7 cellular contexts compared by ENCODE assay signal in genomic region chr15:60359738-60360137, GRCh38. TPM values are rescaled to one million over a fixed set of nuclear protein-coding genes. Genes with fewer than 3 reads are reported as not detected.
DNase-seq lines count a peak whose midpoint lies in the region; ATAC-seq and TF ChIP-seq lines count a peak whose summit lies in the region.
"Not testable (repeated sequence)": the region's sequence is repeated elsewhere in the genome, so short reads cannot be mapped to it uniquely, and the experiment has no call there.

No MANE protein-coding gene starts in this region.

- H3K27ac ChIP-seq in OCI-LY7 (ENCODE audit: low read depth, low read length, poor library complexity, severe bottlenecking); iPS DF 6.9 (ENCODE audit: low read length): not testable (repeated sequence)
- peak overlapping the region; percentile 87 for H3K27ac ChIP-seq in psoas muscle

- ATAC-seq in activated CD8-positive, alpha-beta T cell treated with anti-CD3 and anti-CD28 coated beads for 36 hours: peak; percentile 84
- ATAC-seq in psoas muscle: peak; percentile 59 to 69 (median 68)

- not testable (repeated sequence) for BruUV-seq in OCI-LY7 (replicated peaks; lab: Mats Ljungman, UMichigan)

- H3K36me3 Mint-ChIP-seq in activated CD8-positive, alpha-beta T cell treated with anti-CD3 and anti-CD28 coated beads for 36 hours (ENCODE audit: low read depth): not testable (repeated sequence)
- H3K36me3 Mint-ChIP-seq in chondrocyte (ENCODE audit: low read depth): peaks cover 80% of the 10 kb centered on the region

- POLR2A ChIA-PET in GM10248 (lab: Yijun Ruan, JAX); OCI-LY7 (lab: Charles Lee); activated CD8-positive, alpha-beta T cell treated with anti-CD3 and anti-CD28 coated beads for 36 hours (lab: Charles Lee): not testable (repeated sequence)

- not testable (repeated sequence) for H4K20me1 ChIP-seq in OCI-LY7 (ENCODE audit: insufficient read depth, low read length)

- H3K4me2 ChIP-seq in OCI-LY7 (ENCODE audit: low read length): not testable (repeated sequence)

- not testable (repeated sequence) for H3K9me3 ChIP-seq in OCI-LY7 (ENCODE audit: low read length); iPS DF 6.9 (ENCODE audit: control insufficient read depth, insufficient read depth, low read length); psoas muscle

- not testable (repeated sequence) for H3K4me3 Mint-ChIP-seq in activated CD8-positive, alpha-beta T cell treated with anti-CD3 and anti-CD28 coated beads for 36 hours
- peak overlapping the region; percentile 32 for H3K4me3 Mint-ChIP-seq in chondrocyte (ENCODE audit: unreplicated experiment)

- not testable (repeated sequence) for H2AFZ ChIP-seq in OCI-LY7 (ENCODE audit: low read length)

- H3K4me1 ChIP-seq in OCI-LY7 (ENCODE audit: insufficient read depth, low read length, poor library complexity, severe bottlenecking); iPS DF 6.9 (ENCODE audit: control insufficient read depth, insufficient read depth, low read length): not testable (repeated sequence)
- H3K4me1 ChIP-seq in psoas muscle: peaks cover 53% of the 10 kb centered on the region

- not testable (repeated sequence) for H3K27me3 ChIP-seq in iPS DF 6.9 (ENCODE audit: control insufficient read depth, insufficient read depth, low read length); psoas muscle (ENCODE audit: insufficient read depth in 3 of 3, low read length in 2 of 3)

- peaks cover 11% of the 10 kb centered on the region for H3K4me1 Mint-ChIP-seq in activated CD8-positive, alpha-beta T cell treated with anti-CD3 and anti-CD28 coated beads for 36 hours (ENCODE audit: low read depth)
- H3K4me1 Mint-ChIP-seq in chondrocyte (ENCODE audit: low read depth): peaks cover 96% of the 10 kb centered on the region

- H3K9me2 ChIP-seq in OCI-LY7 (ENCODE audit: insufficient read depth, low read length): not testable (repeated sequence)

- not testable (repeated sequence) for H3K79me2 ChIP-seq in OCI-LY7 (ENCODE audit: insufficient read depth, low read depth, low read length)

- WGBS in iPS DF 6.9 (ENCODE audit: insufficient coverage, insufficient read length): no CpG with 5 or more reads among the region's 10 CpGs
- WGBS in psoas muscle, 3 donors: 62 to 66% (median 64%) methylated on average over 10 of the region's 10 CpGs

- H3K27me3 Mint-ChIP-seq in activated CD8-positive, alpha-beta T cell treated with anti-CD3 and anti-CD28 coated beads for 36 hours; chondrocyte (ENCODE audit: low read depth): not testable (repeated sequence)

- H3K36me3 ChIP-seq in OCI-LY7 (ENCODE audit: insufficient read depth, low read length); iPS DF 6.9 (ENCODE audit: control insufficient read depth, insufficient read depth, low read length): not testable (repeated sequence)
- peaks cover 30 to 100% of the 10 kb centered on the region in 2 donors for H3K36me3 ChIP-seq in psoas muscle (ENCODE audit: insufficient read depth in 1 of 2, low read depth in 1 of 2)

- intact Hi-C loops in OCI-LY7 (cut with micrococcal nuclease; ENCODE audit: unreplicated experiment) (loop anchor here (1.0 to 5.0 kb wide), 3 partner anchors 148 to 558 kb away; no protein-coding TSS in a partner anchor), psoas muscle (cut with DNase I) (loop anchor here (2.0 to 5.0 kb wide), 3 partner anchors 38 to 83 kb away; partner anchors contain the start of gene ANXA2 (in 1 of the 2))
- intact Hi-C loops in activated CD8-positive, alpha-beta T cell treated with anti-CD3 and anti-CD28 coated beads for 36 hours (cut with micrococcal nuclease): loop anchor here (5.0 kb wide), 1 partner anchor 163 kb away; no protein-coding TSS in a partner anchor

- CTCF ChIA-PET in GM10248 (lab: Yijun Ruan, JAX): interaction anchor here (0.6 to 7.7 kb wide), 44 partner anchors 10 to 1483 kb away, joined by 3 to 109 read pairs (median 3); partner anchors contain the start of genes ANXA2 and ICE2
- CTCF ChIA-PET in OCI-LY7 (lab: Charles Lee; ENCODE audit: unreplicated experiment): interaction anchor here (0.5 to 0.7 kb wide), 2 partner anchors 158 to 161 kb away, joined by 3 read pairs; no protein-coding TSS in a partner anchor
- CTCF ChIA-PET in activated CD8-positive, alpha-beta T cell treated with anti-CD3 and anti-CD28 coated beads for 36 hours (lab: Charles Lee): interaction anchor here (0.7 to 7.4 kb wide), 43 partner anchors 9 to 1472 kb away, joined by 3 to 66 read pairs (median 4); no protein-coding TSS in a partner anchor

- TF ChIP-seq CTCF in GM10248 (IDR thresholded peaks at IDR 0.05; ENCODE audit: control extremely low read depth, extremely low read depth, low read depth, missing control alignments) (peak; percentile 63), OCI-LY7 (conservative IDR thresholded peaks at IDR 0.05; ENCODE audit: low read length) (peak; percentile 80), chondrocyte (IDR thresholded peaks at IDR 0.05) (peak; percentile 88), psoas muscle (IDR thresholded peaks at IDR 0.05) (peak; percentile 69)
- peak; percentile 82 for TF ChIP-seq CTCF in activated CD8-positive, alpha-beta T cell treated with anti-CD3 and anti-CD28 coated beads for 36 hours (IDR thresholded peaks at IDR 0.05)

- not testable (repeated sequence) for H3K9me3 Mint-ChIP-seq in activated CD8-positive, alpha-beta T cell treated with anti-CD3 and anti-CD28 coated beads for 36 hours; chondrocyte (ENCODE audit: low read depth)

- DNase-seq in GM10248 (ENCODE audit: extremely low spot score) (peak; percentile 57), NAMALWA (ENCODE audit: low spot score) (peak; percentile 76), OCI-LY7 (ENCODE audit: low spot score) (peak; percentile 64), iPS DF 6.9 (ENCODE audit: low read depth, low spot score) (peak; percentile 20)
- DNase-seq in activated CD8-positive, alpha-beta T cell treated with anti-CD3 and anti-CD28 coated beads for 36 hours: peak; percentile 58
- DNase-seq in chondrocyte (ENCODE audit: low spot score); psoas muscle: not testable (repeated sequence)

- not testable (repeated sequence) for H3K4me3 ChIP-seq in OCI-LY7 (ENCODE audit: low read depth, low read length, poor library complexity, severe bottlenecking); iPS DF 6.9 (ENCODE audit: low read length)
- peak overlapping the region; percentile 42 for H3K4me3 ChIP-seq in psoas muscle

- H3K27ac Mint-ChIP-seq in activated CD8-positive, alpha-beta T cell treated with anti-CD3 and anti-CD28 coated beads for 36 hours: not testable (repeated sequence)
- H3K27ac Mint-ChIP-seq in chondrocyte (ENCODE audit: unreplicated experiment): peak overlapping the region; percentile 94

RNA-seq across cellular contexts. Expression of gene ANXA2, which starts 38.0 kb away (rescaled TPM):
- 26.5 and 40.1 TPM in 2 replicates for total RNA-seq in OCI-LY7 (2014; rRNA removed; shearing (Covaris generic))
- total RNA-seq in OCI-LY7 (2022) (29.8 and 43.4 TPM in 2 replicates), chondrocyte (2,649 to 2,819 TPM (median 2,779 TPM) in 3 replicates), psoas muscle (100 to 1,000 TPM; 140 to 522 (median 378) TPM)
- 10 to 100 TPM; 57.9 to 60.2 TPM for total RNA-seq in activated CD8-positive, alpha-beta T cell treated with anti-CD3 and anti-CD28 coated beads for 36 hours
- 1,000 to 10,000 TPM in 1 of 3 donors, 100 to 1,000 TPM in 2; 320 to 2,117 (median 350) TPM for polyA plus RNA-seq in psoas muscle
